In genomic region chr2:27323592-27324285, GRCh38 we compare ENCODE assay signal across 1 cellular context.
TF ChIP-seq lines count a peak whose summit lies in the region.

No MANE protein-coding gene starts in this region.

TF ChIP-seq in HepG2, 621 proteins besides CTCF, POLR2A, EP300 and RAD21 (continued from another document):
- no peak for TF ChIP-seq ZNF639 (CRISPR knock-in tag; conservative IDR thresholded peaks at IDR 0.05)
- no peak for TF ChIP-seq NRL (CRISPR knock-in tag; IDR thresholded peaks at IDR 0.05; ENCODE audit: borderline replicate concordance)
- TF ChIP-seq ASH2L (IDR thresholded peaks at IDR 0.05; ENCODE audit: insufficient read length, low read depth, low read length), result peak; percentile 21
- no peak for TF ChIP-seq ZNF34 (CRISPR knock-in tag; IDR thresholded peaks at IDR 0.05; ENCODE audit: borderline replicate concordance)
- TF ChIP-seq ZNF780A (CRISPR knock-in tag; IDR thresholded peaks at IDR 0.05), result 0 out of 2 replicates have a peak, but pooled peaks have one; percentile 11
- no peak for TF ChIP-seq RFX1 (IDR thresholded peaks at IDR 0.05)
- no peak for TF ChIP-seq ZNF879 (CRISPR knock-in tag; IDR thresholded peaks at IDR 0.05)
- no peak for TF ChIP-seq PRDM4 (CRISPR knock-in tag; IDR thresholded peaks at IDR 0.05; ENCODE audit: borderline replicate concordance)
